In genomic region chr7:107951172-107951787, GRCh38 we compare ENCODE assay signal across 1 cellular context.
TF ChIP-seq lines count a peak whose summit lies in the region.

No MANE protein-coding gene starts in this region.

TF ChIP-seq in SK-N-SH, 30 proteins besides CTCF, POLR2A, EP300 and RAD21 (continued from another document):
- TF ChIP-seq, protein P1, sequence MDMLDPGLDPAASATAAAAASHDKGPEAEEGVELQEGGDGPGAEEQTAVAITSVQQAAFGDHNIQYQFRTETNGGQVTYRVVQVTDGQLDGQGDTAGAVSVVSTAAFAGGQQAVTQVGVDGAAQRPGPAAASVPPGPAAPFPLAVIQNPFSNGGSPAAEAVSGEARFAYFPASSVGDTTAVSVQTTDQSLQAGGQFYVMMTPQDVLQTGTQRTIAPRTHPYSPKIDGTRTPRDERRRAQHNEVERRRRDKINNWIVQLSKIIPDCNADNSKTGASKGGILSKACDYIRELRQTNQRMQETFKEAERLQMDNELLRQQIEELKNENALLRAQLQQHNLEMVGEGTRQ (IDR thresholded peaks at IDR 0.05; ENCODE audit: borderline replicate concordance, low read depth, low read length), result no peak
- TF ChIP-seq MEF2A (IDR thresholded peaks at IDR 0.05; ENCODE audit: borderline replicate concordance, low read depth), result no peak
- no peak for TF ChIP-seq NFIC (IDR thresholded peaks at IDR 0.05; ENCODE audit: borderline replicate concordance)
- TF ChIP-seq FOXM1 (IDR thresholded peaks at IDR 0.05; ENCODE audit: low read depth), result no peak
- TF ChIP-seq FOSL2 (IDR thresholded peaks at IDR 0.05; ENCODE audit: borderline replicate concordance, low read depth), result no peak
